ENCODE assay signal across 8 cellular contexts in the genomic region with DNA sequence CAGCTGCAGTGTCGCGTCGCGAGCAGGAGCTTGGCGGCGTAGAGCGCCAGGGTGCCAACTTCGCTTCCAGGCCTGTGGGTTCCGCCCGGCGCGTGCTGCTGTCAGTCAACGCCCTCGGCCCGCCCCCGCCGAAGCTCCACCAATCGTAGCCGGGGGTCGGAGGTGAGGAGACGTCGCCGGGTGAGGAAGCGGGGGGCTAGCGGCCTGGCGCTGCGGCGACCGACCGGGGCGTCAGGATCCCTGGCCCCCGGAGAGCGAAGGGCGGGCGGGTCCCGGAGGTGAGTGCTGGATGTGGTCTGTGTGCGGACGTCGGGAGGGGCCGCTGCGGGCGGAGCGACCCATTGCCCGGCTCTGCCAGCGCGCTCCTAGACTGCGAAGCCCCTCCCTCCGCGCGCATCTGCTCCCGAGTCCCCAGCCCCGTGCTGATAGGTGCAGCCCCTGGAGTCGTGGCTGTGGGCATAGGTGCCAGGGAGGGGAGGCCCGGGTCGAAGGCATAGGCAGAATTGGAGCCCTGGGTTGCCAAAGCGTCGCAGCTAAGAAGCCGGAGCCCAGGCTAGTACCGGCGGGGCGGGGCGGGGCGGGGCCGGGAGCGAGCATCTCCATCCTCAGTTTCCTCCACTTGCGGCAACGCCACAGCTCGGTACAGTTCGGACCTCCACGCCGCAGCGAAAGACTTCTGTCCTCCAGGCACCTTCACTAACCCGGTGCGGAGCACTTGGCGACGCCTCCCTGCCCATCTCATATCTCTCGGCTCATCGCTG. TPM values are rescaled to one million over a fixed set of nuclear protein-coding genes. Genes with fewer than 3 reads are reported as not detected.
DNase-seq lines count a peak whose midpoint lies in the region; ATAC-seq and TF ChIP-seq lines count a peak whose summit lies in the region.

Gene NXPE3 (plus strand): TSS at position 165 of the 761 bp plus-strand sequence. CDS start 6,386 bp downstream, outside the sequence.

- H3K9me3 ChIP-seq in OCI-LY1 (ENCODE audit: low read length) = no peaks in the 10 kb centered on the region

- H3K4me2 ChIP-seq in OCI-LY1 (ENCODE audit: low read length) = peak within 1 kb of the TSS; percentile 81

- H3K79me2 ChIP-seq in OCI-LY1 (ENCODE audit: insufficient read depth, low read length) = peaks cover 23% of the 10 kb centered on the region

- peak; percentile 96 for DNase-seq in DMS 273 (lab: John Stamatoyannopoulos, UW; ENCODE audit: unreplicated experiment)
- DNase-seq in HuH-7 (ENCODE audit: low spot score) = peak; percentile 96
- peak; percentile 92 for DNase-seq in activated T-cell treated with anti-CD3 and anti-CD28 coated beads for 24 hours (ENCODE audit: low read depth)
- no peak for DNase-seq in epithelial cell of prostate (ENCODE audit: low read depth, low spot score)
- peak; percentile 92 for DNase-seq in mucosa of gallbladder (ENCODE audit: low spot score)
- peak; percentile 86 for DNase-seq in stimulated activated CD8-positive, alpha-beta memory T cell treated with anti-CD3 and anti-CD28 coated beads, Interleukin-4, amount 100 ng/mL, for 4 hours (ENCODE audit: low read depth in 2 of 2, low spot score in 1 of 2)

- H3F3A ChIP-seq in OCI-LY1 (ENCODE audit: insufficient read depth, low read length) = no peaks in the 10 kb centered on the region

- peak within 1 kb of the TSS; percentile 71 for H3K9ac ChIP-seq in OCI-LY1 (ENCODE audit: low read length)

- ATAC-seq in GM21526 (IDR thresholded peaks at IDR 0.05; ENCODE audit: low FRiP score, unreplicated experiment) = peak; percentile 93

- no peaks in the 10 kb centered on the region for H4K20me1 ChIP-seq in OCI-LY1 (ENCODE audit: insufficient read depth, low read length)

- H2AFZ ChIP-seq in OCI-LY1 (ENCODE audit: low read length) = peak within 1 kb of the TSS; percentile 61; the same call in 1 of the 2 replicates

- no peaks in the 10 kb centered on the region for H3K27me3 ChIP-seq in OCI-LY1 (ENCODE audit: insufficient read depth, low read length)

- H3K9me2 ChIP-seq in OCI-LY1 (ENCODE audit: low read depth, low read length) = no peaks in the 10 kb centered on the region

- H3K27ac ChIP-seq in OCI-LY1 (ENCODE audit: low read depth, low read length, poor library complexity, severe bottlenecking) (peak within 1 kb of the TSS; percentile 54), epithelial cell of prostate (peak within 1 kb of the TSS; percentile 23)

- H3K36me3 ChIP-seq in OCI-LY1 (ENCODE audit: insufficient read depth, low read length) = peaks cover 11% of the 10 kb centered on the region

- TF ChIP-seq CTCF in OCI-LY1 (IDR thresholded peaks at IDR 0.05; ENCODE audit: low read length) = peak; percentile 10; the same call in 1 of the 2 replicates

- peak within 1 kb of the TSS; percentile 78 for H3K4me3 ChIP-seq in OCI-LY1 (ENCODE audit: low read depth, low read length, poor library complexity, severe bottlenecking)

- H3K4me1 ChIP-seq in OCI-LY1 (ENCODE audit: insufficient read depth, low read length, severe bottlenecking) = peaks cover 44% of the 10 kb centered on the region

RNA-seq across cellular contexts. Expression of gene NXPE3, which starts in this region (rescaled TPM):
- total RNA-seq in mucosa of gallbladder = 13.2 TPM
